In the genomic region with DNA sequence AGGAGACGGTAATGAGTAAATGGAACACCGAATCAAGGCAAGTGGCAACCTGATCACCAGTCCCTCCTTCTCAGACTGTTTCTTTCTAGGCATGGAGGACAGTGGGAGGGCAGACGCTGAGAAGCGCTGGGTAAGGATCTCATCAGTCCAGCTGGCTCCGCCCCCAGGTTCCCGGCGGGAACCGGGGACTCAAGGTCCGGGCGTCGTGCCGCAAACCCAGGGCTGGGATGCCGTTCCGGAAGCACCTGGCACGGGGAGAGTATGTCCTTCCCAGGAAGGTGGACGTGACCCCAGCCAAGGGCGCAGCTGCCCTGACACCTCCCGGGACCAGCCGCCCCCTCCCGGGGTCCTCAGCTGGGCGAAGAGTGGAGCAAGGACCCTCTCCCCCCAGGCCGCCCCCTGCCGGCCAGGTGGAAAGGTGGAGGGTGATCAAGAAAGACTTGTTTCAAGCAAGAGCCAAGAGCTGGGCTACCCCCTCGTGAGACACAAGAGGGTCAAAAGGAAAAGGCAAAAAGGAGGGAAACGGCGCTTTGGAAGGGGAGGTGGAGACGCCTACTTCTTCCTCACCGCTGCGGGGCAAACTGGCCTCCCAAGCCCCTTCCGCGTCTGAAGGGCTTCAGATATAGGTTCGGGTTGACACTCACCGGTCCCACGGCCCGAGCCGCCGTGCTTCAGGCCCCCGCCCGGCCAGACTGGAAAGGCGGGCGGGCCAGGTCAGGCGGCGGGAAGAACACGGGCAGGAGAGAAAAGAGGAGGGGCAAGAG, we compare ENCODE assay signal across 1 cellular context.
TF ChIP-seq lines count a peak whose summit lies in the region.

A gene with protein sequence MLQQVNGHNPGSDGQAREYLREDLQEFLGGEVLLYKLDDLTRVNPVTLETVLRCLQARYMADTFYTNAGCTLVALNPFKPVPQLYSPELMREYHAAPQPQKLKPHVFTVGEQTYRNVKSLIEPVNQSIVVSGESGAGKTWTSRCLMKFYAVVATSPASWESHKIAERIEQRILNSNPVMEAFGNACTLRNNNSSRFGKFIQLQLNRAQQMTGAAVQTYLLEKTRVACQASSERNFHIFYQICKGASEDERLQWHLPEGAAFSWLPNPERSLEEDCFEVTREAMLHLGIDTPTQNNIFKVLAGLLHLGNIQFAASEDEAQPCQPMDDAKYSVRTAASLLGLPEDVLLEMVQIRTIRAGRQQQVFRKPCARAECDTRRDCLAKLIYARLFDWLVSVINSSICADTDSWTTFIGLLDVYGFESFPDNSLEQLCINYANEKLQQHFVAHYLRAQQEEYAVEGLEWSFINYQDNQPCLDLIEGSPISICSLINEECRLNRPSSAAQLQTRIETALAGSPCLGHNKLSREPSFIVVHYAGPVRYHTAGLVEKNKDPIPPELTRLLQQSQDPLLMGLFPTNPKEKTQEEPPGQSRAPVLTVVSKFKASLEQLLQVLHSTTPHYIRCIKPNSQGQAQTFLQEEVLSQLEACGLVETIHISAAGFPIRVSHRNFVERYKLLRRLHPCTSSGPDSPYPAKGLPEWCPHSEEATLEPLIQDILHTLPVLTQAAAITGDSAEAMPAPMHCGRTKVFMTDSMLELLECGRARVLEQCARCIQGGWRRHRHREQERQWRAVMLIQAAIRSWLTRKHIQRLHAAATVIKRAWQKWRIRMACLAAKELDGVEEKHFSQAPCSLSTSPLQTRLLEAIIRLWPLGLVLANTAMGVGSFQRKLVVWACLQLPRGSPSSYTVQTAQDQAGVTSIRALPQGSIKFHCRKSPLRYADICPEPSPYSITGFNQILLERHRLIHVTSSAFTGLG (minus strand): TSS at position 752 of the 764 bp plus-strand sequence. CDS start 2,330 bp downstream, outside the sequence.

TF ChIP-seq in HepG2, 621 proteins besides CTCF, POLR2A, EP300 and RAD21 (continued from another document and continues in another):
- peak; percentile 33; the same call in 1 of the 2 replicates for TF ChIP-seq ZNF446 (CRISPR knock-in tag; IDR thresholded peaks at IDR 0.05)
- TF ChIP-seq ZNF563 (CRISPR knock-in tag; IDR thresholded peaks at IDR 0.05): no peak; the same call in none of the 2 replicates
- no peak for TF ChIP-seq SRY (CRISPR knock-in tag; IDR thresholded peaks at IDR 0.05)
- TF ChIP-seq ZNF572 (CRISPR knock-in tag; IDR thresholded peaks at IDR 0.05): no peak
- no peak for TF ChIP-seq PCBP2 (optimal IDR thresholded peaks at IDR 0.05; ENCODE audit: low read depth, low read length, poor library complexity, severe bottlenecking)
- TF ChIP-seq ZNF317 (CRISPR knock-in tag; IDR thresholded peaks at IDR 0.05): no peak
- no peak; the same call in 1 of the 2 replicates for TF ChIP-seq ZSCAN30 (CRISPR knock-in tag; IDR thresholded peaks at IDR 0.05)
- no peak for TF ChIP-seq ZNF292 (CRISPR knock-in tag; IDR thresholded peaks at IDR 0.05; ENCODE audit: borderline replicate concordance, low read depth)
- no peak for TF ChIP-seq TFE3 (CRISPR knock-in tag; IDR thresholded peaks at IDR 0.05)
- TF ChIP-seq ZFP82 (CRISPR knock-in tag; IDR thresholded peaks at IDR 0.05; ENCODE audit: borderline replicate concordance): no peak
- TF ChIP-seq PLSCR1 (CRISPR knock-in tag; IDR thresholded peaks at IDR 0.05; ENCODE audit: borderline replicate concordance): no peak
- no peak for TF ChIP-seq CREM (IDR thresholded peaks at IDR 0.05)
- no peak for TF ChIP-seq CREM (CRISPR knock-in tag; IDR thresholded peaks at IDR 0.05)
- TF ChIP-seq PHF21A (CRISPR knock-in tag; IDR thresholded peaks at IDR 0.05): no peak
- no peak for TF ChIP-seq HHEX (CRISPR knock-in tag; IDR thresholded peaks at IDR 0.05)
- TF ChIP-seq HNRNPH1 (optimal IDR thresholded peaks at IDR 0.05; ENCODE audit: low read depth, low read length): no peak
- no peak for TF ChIP-seq POGZ (CRISPR knock-in tag; IDR thresholded peaks at IDR 0.05)
- no peak; the same call in 1 of the 2 replicates for TF ChIP-seq THAP9 (CRISPR knock-in tag; IDR thresholded peaks at IDR 0.05; ENCODE audit: borderline replicate concordance)
- TF ChIP-seq HNRNPL (IDR thresholded peaks at IDR 0.05; ENCODE audit: low read depth, low read length): no peak
- no peak for TF ChIP-seq CEBPG (CRISPR knock-in tag; IDR thresholded peaks at IDR 0.05)
- TF ChIP-seq MATR3 (CRISPR knock-in tag; IDR thresholded peaks at IDR 0.05): no peak
- TF ChIP-seq E2F1 (CRISPR knock-in tag; IDR thresholded peaks at IDR 0.05): 0 out of 2 replicates have a peak, but pooled peaks have one; percentile 14
- TF ChIP-seq GRHL1 (CRISPR knock-in tag; conservative IDR thresholded peaks at IDR 0.05): no peak
- TF ChIP-seq, protein P1, sequence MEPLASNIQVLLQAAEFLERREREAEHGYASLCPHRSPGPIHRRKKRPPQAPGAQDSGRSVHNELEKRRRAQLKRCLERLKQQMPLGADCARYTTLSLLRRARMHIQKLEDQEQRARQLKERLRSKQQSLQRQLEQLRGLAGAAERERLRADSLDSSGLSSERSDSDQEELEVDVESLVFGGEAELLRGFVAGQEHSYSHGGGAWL (CRISPR knock-in tag; IDR thresholded peaks at IDR 0.05): no peak
- no peak; the same call in 1 of the 2 replicates for TF ChIP-seq ZSCAN21 (CRISPR knock-in tag; IDR thresholded peaks at IDR 0.05; ENCODE audit: borderline replicate concordance)
- TF ChIP-seq PRPF4 (IDR thresholded peaks at IDR 0.05; ENCODE audit: low read depth, low read length, poor library complexity, severe bottlenecking): no peak
- TF ChIP-seq ZNF570 (CRISPR knock-in tag; IDR thresholded peaks at IDR 0.05; ENCODE audit: borderline replicate concordance): no peak
- no peak for TF ChIP-seq KDM4B (CRISPR knock-in tag; IDR thresholded peaks at IDR 0.05)
- TF ChIP-seq ZNF629 (CRISPR knock-in tag; conservative IDR thresholded peaks at IDR 0.05): no peak
- TF ChIP-seq FOSL2 (CRISPR knock-in tag; IDR thresholded peaks at IDR 0.05): no peak; the same call in 1 of the 2 replicates
- TF ChIP-seq IRF9 (CRISPR knock-in tag; IDR thresholded peaks at IDR 0.05; ENCODE audit: borderline replicate concordance): no peak
- no peak for TF ChIP-seq SP1 (IDR thresholded peaks at IDR 0.05)
- 0 out of 2 replicates have a peak, but pooled peaks have one; percentile 43 for TF ChIP-seq SP1 (CRISPR knock-in tag; IDR thresholded peaks at IDR 0.05)
- no peak for TF ChIP-seq ZNF7 (CRISPR knock-in tag; IDR thresholded peaks at IDR 0.05)
- TF ChIP-seq, protein P2, sequence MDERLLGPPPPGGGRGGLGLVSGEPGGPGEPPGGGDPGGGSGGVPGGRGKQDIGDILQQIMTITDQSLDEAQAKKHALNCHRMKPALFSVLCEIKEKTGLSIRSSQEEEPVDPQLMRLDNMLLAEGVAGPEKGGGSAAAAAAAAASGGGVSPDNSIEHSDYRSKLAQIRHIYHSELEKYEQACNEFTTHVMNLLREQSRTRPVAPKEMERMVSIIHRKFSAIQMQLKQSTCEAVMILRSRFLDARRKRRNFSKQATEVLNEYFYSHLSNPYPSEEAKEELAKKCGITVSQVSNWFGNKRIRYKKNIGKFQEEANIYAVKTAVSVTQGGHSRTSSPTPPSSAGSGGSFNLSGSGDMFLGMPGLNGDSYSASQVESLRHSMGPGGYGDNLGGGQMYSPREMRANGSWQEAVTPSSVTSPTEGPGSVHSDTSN (CRISPR knock-in tag; IDR thresholded peaks at IDR 0.05): no peak
- TF ChIP-seq, protein P3, sequence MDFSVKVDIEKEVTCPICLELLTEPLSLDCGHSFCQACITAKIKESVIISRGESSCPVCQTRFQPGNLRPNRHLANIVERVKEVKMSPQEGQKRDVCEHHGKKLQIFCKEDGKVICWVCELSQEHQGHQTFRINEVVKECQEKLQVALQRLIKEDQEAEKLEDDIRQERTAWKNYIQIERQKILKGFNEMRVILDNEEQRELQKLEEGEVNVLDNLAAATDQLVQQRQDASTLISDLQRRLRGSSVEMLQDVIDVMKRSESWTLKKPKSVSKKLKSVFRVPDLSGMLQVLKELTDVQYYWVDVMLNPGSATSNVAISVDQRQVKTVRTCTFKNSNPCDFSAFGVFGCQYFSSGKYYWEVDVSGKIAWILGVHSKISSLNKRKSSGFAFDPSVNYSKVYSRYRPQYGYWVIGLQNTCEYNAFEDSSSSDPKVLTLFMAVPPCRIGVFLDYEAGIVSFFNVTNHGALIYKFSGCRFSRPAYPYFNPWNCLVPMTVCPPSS (IDR thresholded peaks at IDR 0.05): no peak
- TF ChIP-seq KMT2B (CRISPR knock-in tag; IDR thresholded peaks at IDR 0.05): no peak
